21 cellular contexts compared by ENCODE assay signal in genomic region chr1:173204693-173205092, GRCh38. TPM values are rescaled to one million over a fixed set of nuclear protein-coding genes. Genes with fewer than 3 reads are reported as not detected.
A peak's percentile ranks its signal among the peaks of the same experiment; 100 is the strongest.
DNase-seq lines count a peak whose midpoint lies in the region; ATAC-seq and TF ChIP-seq lines count a peak whose summit lies in the region.
"Had no signal": no experiment of that assay in that cellular context is flagged by ENCODE, and none has a peak within 500 bp of the region (broad histone marks: within the 10 kb centered on the region; RNA-seq: fewer than 3 reads in every experiment).

No MANE protein-coding gene starts in this region.

- intact Hi-C loops in CD4-positive, alpha-beta memory T cell (cut with micrococcal nuclease): loop anchor here (2.0 to 10.0 kb wide), 2 partner anchors 754 to 1540 kb away; no protein-coding TSS in a partner anchor
- intact Hi-C loops in activated B cell treated with CpG ODN at 0.5 μM for 24 hours (cut with micrococcal nuclease): loop anchor here (5.0 to 10.0 kb wide), 2 partner anchors 187 to 1540 kb away; no protein-coding TSS in a partner anchor
- intact Hi-C loops in activated T-helper 2 cell treated with anti-CD3 and anti-CD28 coated beads, Interferon-gamma antibody, Interleukin-2, Interleukin-4, amounts not matched to agents 10 μg/mL and 5 μg/mL and 100 μg/mL, durations not matched to agents 14 hours and 24 hours and 36 hours (cut with micrococcal nuclease): loop anchor here (10.0 kb wide), 2 partner anchors 170 to 560 kb away; no protein-coding TSS in a partner anchor

- POLR2A ChIA-PET in AG04450 (lab: Yijun Ruan, JAX) (interaction anchor here (1.0 to 3.3 kb wide), 2 partner anchors 235 to 295 kb away, joined by 3 to 11 read pairs; no protein-coding TSS in a partner anchor), activated B cell treated with CpG ODN at 0.5 μM for 24 hours (lab: Charles Lee) (interaction anchor here (1.4 to 3.3 kb wide), 5 partner anchors 9 to 460 kb away, joined by 6 to 24 read pairs (median 8); no protein-coding TSS in a partner anchor), GM10248 (lab: Yijun Ruan, JAX) (no interaction called here)
- POLR2A ChIA-PET in CD4-positive, alpha-beta memory T cell (lab: Charles Lee; ENCODE audit: partially characterized antibody): interaction anchor here (0.9 to 1.7 kb wide), 6 partner anchors 15 to 460 kb away, joined by 3 to 10 read pairs (median 5); no protein-coding TSS in a partner anchor

- CTCF ChIA-PET in AG04450 (lab: Charles Lee) (interaction anchor here (0.6 to 11.0 kb wide), 8 partner anchors 11 to 461 kb away, joined by 3 to 205 read pairs (median 5); no protein-coding TSS in a partner anchor), activated B cell treated with CpG ODN at 0.5 μM for 24 hours (lab: Charles Lee) (interaction anchor here (0.7 to 13.1 kb wide), 8 partner anchors 213 to 620 kb away, joined by 3 to 249 read pairs (median 9); partner anchors contain the start of gene CENPL), GM10248 (lab: Yijun Ruan, JAX) (interaction anchor here (1.3 to 5.8 kb wide), 6 partner anchors 9 to 461 kb away, joined by 3 to 146 read pairs (median 9); no protein-coding TSS in a partner anchor)
- CTCF ChIA-PET in CD4-positive, alpha-beta memory T cell (lab: Charles Lee; ENCODE audit: partially characterized antibody): interaction anchor here (1.1 to 10.3 kb wide), 8 partner anchors 11 to 485 kb away, joined by 3 to 242 read pairs (median 4); no protein-coding TSS in a partner anchor

- H3K4me1 Mint-ChIP-seq in CD4-positive, alpha-beta memory T cell: peaks cover 31 to 53% (median 38%) of the 10 kb centered on the region in 4 donors
- peaks cover 51% of the 10 kb centered on the region for H3K4me1 Mint-ChIP-seq in activated B cell treated with CpG ODN at 0.5 μM for 24 hours
- peaks cover 34 to 50% of the 10 kb centered on the region in 2 donors for H3K4me1 Mint-ChIP-seq in immature natural killer cell
- peaks cover 31% of the 10 kb centered on the region for H3K4me1 Mint-ChIP-seq in activated T-helper 2 cell treated with anti-CD3 and anti-CD28 coated beads, Interferon-gamma antibody, Interleukin-2, Interleukin-4, amounts not matched to agents 10 μg/mL and 5 μg/mL and 100 μg/mL, durations not matched to agents 14 hours and 24 hours and 36 hours (ENCODE audit: low read depth)

- H3K4me3 ChIP-seq in AG04450 (ENCODE audit: low read depth, low read length): peak overlapping the region; percentile 60
- H3K4me3 ChIP-seq in CD4-positive, alpha-beta memory T cell (ENCODE audit: low read length in 2 of 2): no peak overlapping the region
- H3K4me3 ChIP-seq: esophagus muscularis mucosa had no signal

- H3K4me1 ChIP-seq in CD4-positive, alpha-beta memory T cell (ENCODE audit: insufficient read depth, low read length): peaks cover 41% of the 10 kb centered on the region

- H3K27ac Mint-ChIP-seq in CD4-positive, alpha-beta memory T cell: peak overlapping the region; percentile 27 to 95 (median 80)
- H3K27ac Mint-ChIP-seq in activated B cell treated with CpG ODN at 0.5 μM for 24 hours (peak overlapping the region; percentile 19), immature natural killer cell (peak overlapping the region in 5 of 6 donors; percentile 27 to 86 (median 68))
- H3K27ac Mint-ChIP-seq in activated T-helper 2 cell treated with anti-CD3 and anti-CD28 coated beads, Interferon-gamma antibody, Interleukin-2, Interleukin-4, amounts not matched to agents 10 μg/mL and 5 μg/mL and 100 μg/mL, durations not matched to agents 14 hours and 24 hours and 36 hours: no peak overlapping the region
- H3K27ac Mint-ChIP-seq: WTC11 had no signal

- no peak overlapping the region for H3K27ac ChIP-seq in AG04450 (ENCODE audit: low read depth, low read length)
- no peak overlapping the region for H3K27ac ChIP-seq in CD4-positive, alpha-beta memory T cell (ENCODE audit: low read depth, low read length)
- H3K27ac ChIP-seq: esophagus muscularis mucosa, neutrophil had no signal

- ATAC-seq in activated B cell treated with CpG ODN at 0.5 μM for 24 hours (ENCODE audit: low read depth) (no peak), GM21390 (IDR thresholded peaks at IDR 0.05; ENCODE audit: unreplicated experiment) (no peak)
- ATAC-seq: WTC11 had no signal

- no peaks in the 10 kb centered on the region for H3K36me3 ChIP-seq in CD4-positive, alpha-beta memory T cell (ENCODE audit: insufficient read depth, low read length)
- H3K36me3 ChIP-seq: esophagus muscularis mucosa, neutrophil had no signal

- DNase-seq in AG04450 (ENCODE audit: low read depth, low spot score): no peak
- no peak for DNase-seq in CD4-positive, alpha-beta memory T cell
- DNase-seq in activated B cell treated with CpG ODN at 0.5 μM for 24 hours: no peak
- DNase-seq in immature natural killer cell: no peak
- no peak for DNase-seq in cerebellar nuclear complex (lab: John Stamatoyannopoulos, UW)
- DNase-seq in activated T-helper 2 cell treated with anti-CD3 and anti-CD28 coated beads, Interferon-gamma antibody, Interleukin-2, Interleukin-4, amounts not matched to agents 10 μg/mL and 5 μg/mL and 100 μg/mL, durations not matched to agents 14 hours and 24 hours and 36 hours (ENCODE audit: low spot score): no peak
- DNase-seq in GM10248 (ENCODE audit: extremely low spot score): no peak
- DNase-seq: amygdala; caudate nucleus; glutamatergic neuron; H7; midbrain; NCI-H146; NCI-H2171 treated with DMSO at 0.1 percent for 48 hours; NCI-H69; stimulated activated CD4-positive, alpha-beta T cell treated with anti-CD3 and anti-CD28 coated beads, Interleukin-12 subunit alpha, Interleukin-12 subunit beta, amount 100 ng/mL, for 4 hours; stimulated activated CD8-positive, alpha-beta memory T cell treated with anti-CD3 and anti-CD28 coated beads, Interleukin-4, amount 100 ng/mL, for 48 hours had no signal

- no peaks in the 10 kb centered on the region for H3K27me3 Mint-ChIP-seq in CD4-positive, alpha-beta memory T cell
- H3K27me3 Mint-ChIP-seq in activated B cell treated with CpG ODN at 0.5 μM for 24 hours (no peaks in the 10 kb centered on the region), immature natural killer cell (ENCODE audit: low read depth in 3 of 3) (peaks cover 0 to 4% (median 0%) of the 10 kb centered on the region in 3 donors)
- H3K27me3 Mint-ChIP-seq in activated T-helper 2 cell treated with anti-CD3 and anti-CD28 coated beads, Interferon-gamma antibody, Interleukin-2, Interleukin-4, amounts not matched to agents 10 μg/mL and 5 μg/mL and 100 μg/mL, durations not matched to agents 14 hours and 24 hours and 36 hours (ENCODE audit: low read depth): peaks cover 40% of the 10 kb centered on the region

- H3K9me3 ChIP-seq in AG04450 (ENCODE audit: control insufficient read depth, insufficient read depth, low read length): no peaks in the 10 kb centered on the region
- H3K9me3 ChIP-seq in CD4-positive, alpha-beta memory T cell (ENCODE audit: control insufficient read depth in 1 of 2, low read length in 2 of 2): no peaks in the 10 kb centered on the region
- H3K9me3 ChIP-seq: esophagus muscularis mucosa, neutrophil had no signal

- H3K36me3 Mint-ChIP-seq in CD4-positive, alpha-beta memory T cell: no peaks in the 10 kb centered on the region
- no peaks in the 10 kb centered on the region for H3K36me3 Mint-ChIP-seq in activated B cell treated with CpG ODN at 0.5 μM for 24 hours (ENCODE audit: low read depth)
- no peaks in the 10 kb centered on the region for H3K36me3 Mint-ChIP-seq in immature natural killer cell
- no peaks in the 10 kb centered on the region for H3K36me3 Mint-ChIP-seq in activated T-helper 2 cell treated with anti-CD3 and anti-CD28 coated beads, Interferon-gamma antibody, Interleukin-2, Interleukin-4, amounts not matched to agents 10 μg/mL and 5 μg/mL and 100 μg/mL, durations not matched to agents 14 hours and 24 hours and 36 hours (ENCODE audit: low read depth)
- H3K36me3 Mint-ChIP-seq: WTC11 had no signal

- no peaks in the 10 kb centered on the region for H3K27me3 ChIP-seq in AG04450 (ENCODE audit: control insufficient read depth, insufficient read depth, low read length)
- no peaks in the 10 kb centered on the region for H3K27me3 ChIP-seq in CD4-positive, alpha-beta memory T cell (ENCODE audit: insufficient read depth, low read length)
- H3K27me3 ChIP-seq: esophagus muscularis mucosa, neutrophil had no signal

- no peaks in the 10 kb centered on the region for H3K9me3 Mint-ChIP-seq in CD4-positive, alpha-beta memory T cell
- H3K9me3 Mint-ChIP-seq in activated B cell treated with CpG ODN at 0.5 μM for 24 hours (no peaks in the 10 kb centered on the region), immature natural killer cell (no peaks in the 10 kb centered on the region)
- no peaks in the 10 kb centered on the region for H3K9me3 Mint-ChIP-seq in activated T-helper 2 cell treated with anti-CD3 and anti-CD28 coated beads, Interferon-gamma antibody, Interleukin-2, Interleukin-4, amounts not matched to agents 10 μg/mL and 5 μg/mL and 100 μg/mL, durations not matched to agents 14 hours and 24 hours and 36 hours
- H3K9me3 Mint-ChIP-seq: WTC11 had no signal

- H3K4me3 Mint-ChIP-seq in CD4-positive, alpha-beta memory T cell: peak overlapping the region in 6 of 8 donors; percentile 4 to 62 (median 52)
- H3K4me3 Mint-ChIP-seq in activated B cell treated with CpG ODN at 0.5 μM for 24 hours (peak overlapping the region; percentile 21), immature natural killer cell (peak overlapping the region in 4 of 5 donors; percentile 30 to 56 (median 36))
- H3K4me3 Mint-ChIP-seq in activated T-helper 2 cell treated with anti-CD3 and anti-CD28 coated beads, Interferon-gamma antibody, Interleukin-2, Interleukin-4, amounts not matched to agents 10 μg/mL and 5 μg/mL and 100 μg/mL, durations not matched to agents 14 hours and 24 hours and 36 hours (ENCODE audit: low read depth): no peak overlapping the region
- H3K4me3 Mint-ChIP-seq: WTC11 had no signal

- TF ChIP-seq CTCF in AG04450 (IDR thresholded peaks at IDR 0.05; ENCODE audit: low read depth, low read length): no peak
- no peak for TF ChIP-seq CTCF in activated B cell treated with CpG ODN at 0.5 μM for 24 hours (IDR thresholded peaks at IDR 0.05)
- TF ChIP-seq CTCF in GM10248 (IDR thresholded peaks at IDR 0.05; ENCODE audit: control extremely low read depth, extremely low read depth, low read depth, missing control alignments): no peak

RNA-seq across cellular contexts. Expression of gene TNFSF4, which starts 2.4 kb away (rescaled TPM):
- polyA plus RNA-seq in AG04450 (2011; rRNA removed) (28.5 and 29.3 TPM in 2 replicates), immature natural killer cell (1 to 10 TPM; 1.5 to 1.7 (median 1.6) TPM)
- polyA minus RNA-seq in AG04450 (2011; rRNA and poly(A)+ RNA removed): 20.0 and 24.5 TPM in 2 replicates
- 1 to 10 TPM; 3.9 TPM for total RNA-seq in CD4-positive, alpha-beta memory T cell
- polyA plus RNA-seq in CD4-positive, alpha-beta memory T cell: under 1 TPM; 0.18 to 0.96 TPM
- 6.9 and 8.6 TPM in 2 replicates for total RNA-seq in activated B cell treated with CpG ODN at 0.5 μM for 24 hours
- total RNA-seq in activated T-helper 2 cell treated with anti-CD3 and anti-CD28 coated beads, Interferon-gamma antibody, Interleukin-2, Interleukin-4, amounts not matched to agents 10 μg/mL and 5 μg/mL and 100 μg/mL, durations not matched to agents 14 hours and 24 hours and 36 hours: 1.1 and 1.3 TPM in 2 replicates
